Comparison of ENCODE assay signal across 16 cellular contexts in genomic region chr1:19480282-19480681, GRCh38. TPM values are rescaled to one million over a fixed set of nuclear protein-coding genes. Genes with fewer than 3 reads are reported as not detected.
DNase-seq lines count a peak whose midpoint lies in the region; ATAC-seq, FAIRE-seq and TF ChIP-seq lines count a peak whose summit lies in the region.
"Had no signal": no experiment of that assay in that cellular context is flagged by ENCODE, and none has a peak within 500 bp of the region (broad histone marks: within the 10 kb centered on the region; RNA-seq: fewer than 3 reads in every experiment).

No MANE protein-coding gene starts in this region.

- H2AFZ ChIP-seq in HepG2 (ENCODE audit: low read length) = no peak overlapping the region

- H3K27ac Mint-ChIP-seq in activated naive CD8-positive, alpha-beta T cell treated with anti-CD3 and anti-CD28 coated beads, Interleukin-2, amount 10 ng/mL, durations not matched to agents 7 days and 5 days = peak overlapping the region; percentile 42
- H3K27ac Mint-ChIP-seq in natural killer cell = peak overlapping the region; percentile 97 to 98

- in situ Hi-C loops in HepG2 (cut with HindIII; ENCODE audit: extremely low pct_ligation_motif_present, low pct_unique_long_range_greater_than_20kb) = loop anchor here (5.0 kb wide), 1 partner anchor 167 kb away; no protein-coding TSS in a partner anchor

- CTCF ChIA-PET in HepG2 (lab: Yijun Ruan, JAX; ENCODE audit: low intra/inter-chr PET ratio, low total read pairs) = no interaction called here

- peaks cover 79% of the 10 kb centered on the region for H3K4me1 Mint-ChIP-seq in activated naive CD8-positive, alpha-beta T cell treated with anti-CD3 and anti-CD28 coated beads, Interleukin-2, amount 10 ng/mL, durations not matched to agents 7 days and 5 days
- H3K4me1 Mint-ChIP-seq in natural killer cell = peaks cover 90% of the 10 kb centered on the region in 2 donors

- no peaks in the 10 kb centered on the region for H3K27me3 Mint-ChIP-seq in activated naive CD8-positive, alpha-beta T cell treated with anti-CD3 and anti-CD28 coated beads, Interleukin-2, amount 10 ng/mL, durations not matched to agents 7 days and 5 days
- H3K27me3 Mint-ChIP-seq in natural killer cell (ENCODE audit: low read depth in 2 of 2) = no peaks in the 10 kb centered on the region

- ATAC-seq in HepG2 (no peak), right lobe of liver (no peak), natural killer cell (no peak), GM18519 (IDR thresholded peaks at IDR 0.05; ENCODE audit: low FRiP score, unreplicated experiment) (no peak), GM21717 (IDR thresholded peaks at IDR 0.05; ENCODE audit: unreplicated experiment) (no peak)
- ATAC-seq in activated naive CD8-positive, alpha-beta T cell treated with anti-CD3 and anti-CD28 coated beads, Interleukin-2, amount 10 ng/mL, durations not matched to agents 7 days and 5 days (ENCODE audit: low read depth) = no peak
- ATAC-seq: body of pancreas had no signal

- no peaks in the 10 kb centered on the region for H3K9me3 ChIP-seq in HepG2 (ENCODE audit: low read length)
- H3K9me3 ChIP-seq in right lobe of liver = no peaks in the 10 kb centered on the region
- H3K9me3 ChIP-seq in vagina = no peaks in the 10 kb centered on the region
- H3K9me3 ChIP-seq: body of pancreas, MG63 had no signal

- H3K36me3 ChIP-seq in HepG2 (replicated peaks in 1 of 2; ENCODE audit: control insufficient read depth in 1 of 2, insufficient read depth in 2 of 2, low read length in 2 of 2) (peaks cover 8 to 35% of the 10 kb centered on the region in 2 experiments), right lobe of liver (peaks cover 0 to 6% (median 0%) of the 10 kb centered on the region in 4 donors), vagina (peaks cover 0 to 4% of the 10 kb centered on the region in 2 donors)

- DNase-seq in HepG2 (ENCODE audit: low spot score) (no peak), right lobe of liver (no peak), natural killer cell (no peak), vagina (ENCODE audit: extremely low spot score in 2 of 2) (no peak), foreskin melanocyte (no peak)
- no peak for DNase-seq in activated naive CD8-positive, alpha-beta T cell treated with anti-CD3 and anti-CD28 coated beads, Interleukin-2, amount 10 ng/mL, durations not matched to agents 7 days and 5 days
- DNase-seq: body of pancreas; C1 segment of cervical spinal cord; GOT3; MG63; NCI-H2081 treated with DMSO at 0.1 percent for 48 hours; NK-92 treated with Interleukin-12 subunit alpha and Interleukin-12 subunit beta, amount 100 ng/mL, for 24 hours; SIG-M5; stimulated activated CD4-positive, alpha-beta T cell treated with anti-CD3 and anti-CD28 coated beads, Interleukin-2, amount 100 ng/mL, for 24 hours had no signal

- FAIRE-seq in HepG2 (lab: Jason Lieb, UNC) = no peak

- intact Hi-C loops in HepG2 (cut with micrococcal nuclease; ENCODE audit: unreplicated experiment) = no loop called here
- intact Hi-C loops in right lobe of liver (cut with DNase I) = loop anchor here in 1 of 2 donors (10.0 kb wide), 1 partner anchor 165 kb away; the partner anchor contains the start of gene NBL1
- intact Hi-C loops in natural killer cell (cut with micrococcal nuclease) = loop anchor here (10.0 kb wide), 1 partner anchor 165 kb away; the partner anchor contains the start of genes AKR7A2 and SLC66A1
- intact Hi-C loops in vagina (cut with DNase I) = loop anchor here (10.0 kb wide), 1 partner anchor 45 kb away; no protein-coding TSS in a partner anchor

- no peaks in the 10 kb centered on the region for H3K9me3 Mint-ChIP-seq in activated naive CD8-positive, alpha-beta T cell treated with anti-CD3 and anti-CD28 coated beads, Interleukin-2, amount 10 ng/mL, durations not matched to agents 7 days and 5 days
- no peaks in the 10 kb centered on the region for H3K9me3 Mint-ChIP-seq in natural killer cell

- H3K4me1 ChIP-seq in HepG2 (ENCODE audit: insufficient read depth, low read length) (peaks cover 41% of the 10 kb centered on the region), right lobe of liver (peaks cover 0 to 43% (median 7%) of the 10 kb centered on the region in 4 donors), vagina (peaks cover 91% of the 10 kb centered on the region)

- H4K20me1 ChIP-seq in HepG2 (ENCODE audit: insufficient read depth, low read length) = peaks cover 77% of the 10 kb centered on the region

- no peak overlapping the region for H3K4me3 Mint-ChIP-seq in activated naive CD8-positive, alpha-beta T cell treated with anti-CD3 and anti-CD28 coated beads, Interleukin-2, amount 10 ng/mL, durations not matched to agents 7 days and 5 days
- no peak overlapping the region for H3K4me3 Mint-ChIP-seq in natural killer cell

- no peak for TF ChIP-seq RAD21 in HepG2 (CRISPR knock-in tag; IDR thresholded peaks at IDR 0.05)

- H3K4me3 ChIP-seq in HepG2 (replicated peaks in 1 of 3; ENCODE audit: insufficient read depth in 1 of 3, low read depth in 2 of 3, low read length in 3 of 3) (no peak overlapping the region), right lobe of liver (no peak overlapping the region), vagina (no peak overlapping the region)
- H3K4me3 ChIP-seq: body of pancreas, MG63 had no signal

- peaks cover 98% of the 10 kb centered on the region for H3K79me2 ChIP-seq in HepG2 (ENCODE audit: insufficient read depth, low read length)

- no peak for TF ChIP-seq EP300 in HepG2 (IDR thresholded peaks at IDR 0.05; ENCODE audit: low read depth in 2 of 2, low read length in 2 of 2)
- no peak for TF ChIP-seq EP300 in HepG2 (CRISPR knock-in tag; IDR thresholded peaks at IDR 0.05; ENCODE audit: borderline replicate concordance)

- no peak for TF ChIP-seq CTCF in HepG2 (CRISPR knock-in tag; IDR thresholded peaks at IDR 0.05)
- no peak for TF ChIP-seq CTCF in right lobe of liver (IDR thresholded peaks at IDR 0.05)
- no peak for TF ChIP-seq CTCF in natural killer cell (IDR thresholded peaks at IDR 0.05)
- no peak for TF ChIP-seq CTCF in vagina (IDR thresholded peaks at IDR 0.05)

- TF ChIP-seq POLR2A in HepG2 (IDR thresholded peaks at IDR 0.05; ENCODE audit: insufficient read depth in 1 of 2, low read depth in 2 of 2, low read length in 2 of 2) = no peak
- no peak for TF ChIP-seq POLR2A in right lobe of liver (IDR thresholded peaks at IDR 0.05)
- TF ChIP-seq POLR2A in vagina (IDR thresholded peaks at IDR 0.05) = no peak

- H3K27ac ChIP-seq in HepG2 (ENCODE audit: extremely low read length, insufficient read depth, low read length) (no peak overlapping the region), right lobe of liver (no peak overlapping the region), vagina (peak overlapping the region; percentile 57)
- H3K27ac ChIP-seq: body of pancreas had no signal

- no peaks in the 10 kb centered on the region; a peak in 1 of 5 replicates for H3K27me3 ChIP-seq in HepG2 (ENCODE audit: control insufficient read depth in 1 of 2, insufficient read depth in 2 of 2, low read length in 2 of 2)
- H3K27me3 ChIP-seq in right lobe of liver = no peaks in the 10 kb centered on the region
- no peaks in the 10 kb centered on the region for H3K27me3 ChIP-seq in vagina
- H3K27me3 ChIP-seq: body of pancreas, MG63 had no signal

- H3K36me3 Mint-ChIP-seq in activated naive CD8-positive, alpha-beta T cell treated with anti-CD3 and anti-CD28 coated beads, Interleukin-2, amount 10 ng/mL, durations not matched to agents 7 days and 5 days = peaks cover 13% of the 10 kb centered on the region
- no peaks in the 10 kb centered on the region for H3K36me3 Mint-ChIP-seq in natural killer cell

- WGBS in HepG2 (ENCODE audit: low lambda C conversion rate) = 100% methylated on average over 5 of the region's 6 CpGs
- WGBS in right lobe of liver (ENCODE audit: insufficient coverage, low coverage, low lambda C conversion rate, missing lambda C conversion rate) = no CpG with 5 or more reads among the region's 6 CpGs

- POLR2A ChIA-PET in HepG2 (lab: Yijun Ruan, JAX) = no interaction called here
- POLR2A ChIA-PET in activated naive CD8-positive, alpha-beta T cell treated with anti-CD3 and anti-CD28 coated beads, Interleukin-2, amount 10 ng/mL, durations not matched to agents 7 days and 5 days (lab: Charles Lee) = interaction anchor here (0.5 to 1.6 kb wide), 3 partner anchors 10 to 173 kb away, joined by 3 to 4 read pairs (median 3); no protein-coding TSS in a partner anchor

- H3K9ac ChIP-seq in HepG2 (ENCODE audit: insufficient read depth, low read depth, low read length) = no peak overlapping the region

- H3K4me2 ChIP-seq in HepG2 (ENCODE audit: low read depth, low read length) = no peak overlapping the region

- no TSS peak for BruUV-seq in HepG2 (replicated peaks; lab: Mats Ljungman, UMichigan)

RNA-seq across cellular contexts. Expression of gene CAPZB, which starts 5.1 kb away (rescaled TPM):
- 58.9 and 84.1 TPM in 2 replicates for total RNA-seq in HepG2 (2016; rRNA removed; fragmentation: Illumina TruSeq; extraction: Trizol)
- 24.5 and 25.6 TPM in 2 replicates for total RNA-seq in HepG2 (2016; cell fraction: cytosol; rRNA removed; fragmentation: Illumina TruSeq; extraction: Trizol; ENCODE audit: low read depth)
- 61.9 and 68.4 TPM in 2 replicates for total RNA-seq in HepG2 (2016; cell fraction: insoluble cytoplasmic fraction; rRNA removed; fragmentation: Illumina TruSeq; extraction: Trizol)
- total RNA-seq in HepG2 (2016; cell fraction: membrane; rRNA removed; fragmentation: Illumina TruSeq; extraction: Trizol) = 41.5 and 44.2 TPM in 2 replicates
- total RNA-seq in HepG2 (2016; cell fraction: nucleus; rRNA removed; fragmentation: Illumina TruSeq; extraction: Trizol) = 33.6 and 37.1 TPM in 2 replicates
- 68.8 and 76.9 TPM in 2 replicates for polyA plus RNA-seq in HepG2 (2011; rRNA removed)
- polyA plus RNA-seq in HepG2 (2011; cell fraction: cytosol; rRNA removed) = 107 and 113 TPM in 2 replicates
- polyA plus RNA-seq in HepG2 (2011; cell fraction: nucleus; rRNA removed) = 34.6 and 35.9 TPM in 2 replicates
- polyA plus RNA-seq in HepG2 (2012) = 142 and 153 TPM in 2 replicates
- polyA plus RNA-seq in HepG2 (2016; cell fraction: cytosol; fragmentation: Illumina TruSeq; extraction: Trizol; ENCODE audit: low read depth) = 87.3 and 97.7 TPM in 2 replicates
- polyA plus RNA-seq in HepG2 (2016; cell fraction: insoluble cytoplasmic fraction; fragmentation: Illumina TruSeq; extraction: Trizol; ENCODE audit: low read depth) = 211 and 248 TPM in 2 replicates
- 103 and 116 TPM in 2 replicates for polyA plus RNA-seq in HepG2 (2016; cell fraction: membrane; fragmentation: Illumina TruSeq; extraction: Trizol; ENCODE audit: low read depth)
- polyA plus RNA-seq in HepG2 (2016; cell fraction: nucleus; fragmentation: Illumina TruSeq; extraction: Trizol; ENCODE audit: insufficient read depth, low read depth) = 131 and 139 TPM in 2 replicates
- polyA minus RNA-seq in HepG2 (2011; rRNA and poly(A)+ RNA removed; ENCODE audit: low replicate concordance) = 37.1 and 54.9 TPM in 2 replicates
- polyA minus RNA-seq in HepG2 (2011; cell fraction: cytosol; rRNA and poly(A)+ RNA removed) = 49.6 and 56.8 TPM in 2 replicates
- polyA minus RNA-seq in HepG2 (2011; cell fraction: nucleus; rRNA and poly(A)+ RNA removed) = 19.3 and 21.5 TPM in 2 replicates
- 100 to 1,000 TPM in 1 of 6 experiments, 10 to 100 TPM in 5; 53.5 to 117 (median 88.0) TPM for total RNA-seq in right lobe of liver
- total RNA-seq in activated naive CD8-positive, alpha-beta T cell treated with anti-CD3 and anti-CD28 coated beads, Interleukin-2, amount 10 ng/mL, durations not matched to agents 7 days and 5 days = 100 to 1,000 TPM; 395 to 412 TPM
- 100 to 1,000 TPM; 369 to 393 (median 375) TPM for total RNA-seq in natural killer cell
- total RNA-seq in vagina = 152 TPM
